11 cellular contexts compared by ENCODE assay signal in genomic region chr2:219451626-219452360, GRCh38. TPM values are rescaled to one million over a fixed set of nuclear protein-coding genes. Genes with fewer than 3 reads are reported as not detected.
A peak's percentile ranks its signal among the peaks of the same experiment; 100 is the strongest.
DNase-seq lines count a peak whose midpoint lies in the region; ATAC-seq and TF ChIP-seq lines count a peak whose summit lies in the region.
"Had no signal": no experiment of that assay in that cellular context is flagged by ENCODE, and none has a peak within 500 bp of the region (broad histone marks: within the 10 kb centered on the region; RNA-seq: fewer than 3 reads in every experiment).

No MANE protein-coding gene starts in this region.

- POLR2A ChIA-PET in AG04450 (lab: Yijun Ruan, JAX) = no interaction called here
- POLR2A ChIA-PET in RWPE1 (lab: Yijun Ruan, JAX; ENCODE audit: low non-redundant PET) = no interaction called here

- H3K27me3 ChIP-seq in AG04450 (ENCODE audit: control insufficient read depth, insufficient read depth, low read length) = no peaks in the 10 kb centered on the region

- peak overlapping the region; percentile 99 for H3K27ac ChIP-seq in AG04450 (ENCODE audit: low read depth, low read length)
- H3K27ac ChIP-seq in RWPE1 = peak overlapping the region; percentile 88

- CTCF ChIA-PET in AG04450 (lab: Charles Lee) = interaction anchor here (1.4 to 1.5 kb wide), 3 partner anchors 8 to 48 kb away, joined by 3 to 7 read pairs (median 4); no protein-coding TSS in a partner anchor
- CTCF ChIA-PET in RWPE1 (lab: Yijun Ruan, JAX) = interaction anchor here (0.5 kb wide), 1 partner anchor 49 kb away, joined by 4 read pairs; no protein-coding TSS in a partner anchor

- no peak for ATAC-seq in HG02571 (IDR thresholded peaks at IDR 0.05; ENCODE audit: unreplicated experiment)
- ATAC-seq: stimulated activated memory B cell treated with anti-CD40 and anti-IgM and Interleukin-4, amounts not matched to agents 10 μg/mL and 1 μg/mL and 100 μg/mL, for 72 hours had no signal

- DNase-seq in AG04450 (ENCODE audit: low read depth, low spot score) (no peak), RWPE1 (ENCODE audit: low spot score) (no peak), globus pallidus (ENCODE audit: low spot score) (peak; percentile 52), pons (ENCODE audit: low spot score) (peak; percentile 54), HK-2 (ENCODE audit: unreplicated experiment) (no peak), GM13976 (ENCODE audit: low spot score) (no peak)
- no peak for DNase-seq in stimulated activated naive CD4-positive, alpha-beta T cell (lab: John Stamatoyannopoulos, UW)
- DNase-seq: T-helper 9 cell had no signal

- TF ChIP-seq CTCF in AG04450 (IDR thresholded peaks at IDR 0.05; ENCODE audit: low read depth, low read length) = no peak
- TF ChIP-seq CTCF in RWPE1 (conservative IDR thresholded peaks at IDR 0.05; ENCODE audit: low read depth) = no peak
- TF ChIP-seq CTCF in GM13976 (IDR thresholded peaks at IDR 0.05; ENCODE audit: borderline replicate concordance, control extremely low read depth, extremely low read depth, insufficient read depth, missing control alignments) = no peak

- no peak overlapping the region for H3K4me3 ChIP-seq in AG04450 (ENCODE audit: low read depth, low read length)
- H3K4me3 ChIP-seq: HAP-1 had no signal

- in situ Hi-C loops in GM13976 (cut with MboI; ENCODE audit: low sequenced_read_pairs, unreplicated experiment) = no loop called here

- no peaks in the 10 kb centered on the region; the same call in 1 of the 2 replicates for H3K9me3 ChIP-seq in AG04450 (ENCODE audit: control insufficient read depth, insufficient read depth, low read length)
- H3K9me3 ChIP-seq: HAP-1 had no signal

RNA-seq across cellular contexts. Expression of gene SPEG, which starts 17.1 kb away (rescaled TPM):
- 28.0 and 32.8 TPM in 2 replicates for polyA plus RNA-seq in AG04450 (2011; rRNA removed)
- polyA minus RNA-seq in AG04450 (2011; rRNA and poly(A)+ RNA removed) = 24.5 and 38.3 TPM in 2 replicates

RNA-seq across cellular contexts. Expression of gene DES, which starts 33.6 kb away (rescaled TPM):
- 19.8 and 24.9 TPM in 2 replicates for polyA plus RNA-seq in AG04450 (2011; rRNA removed)
- polyA minus RNA-seq in AG04450 (2011; rRNA and poly(A)+ RNA removed) = 40.7 and 49.5 TPM in 2 replicates

RNA-seq across cellular contexts. Expression of gene GMPPA, which starts 46.9 kb away (rescaled TPM):
- polyA plus RNA-seq in AG04450 (2011; rRNA removed) = 90.1 and 97.7 TPM in 2 replicates
- polyA minus RNA-seq in AG04450 (2011; rRNA and poly(A)+ RNA removed) = 90.6 and 98.6 TPM in 2 replicates

Comparison
In these comparisons a context has a peak if more than half of its experiments do, and no peak if none do; other contexts are left out.
1. DNase-seq: peak in globus pallidus (single experiment) and pons (single experiment); none in AG04450 (single experiment), RWPE1 (single experiment), HK-2 (single experiment), GM13976 (single experiment) and stimulated activated naive CD4-positive, alpha-beta T cell (0 of 6).